In the genomic region with DNA sequence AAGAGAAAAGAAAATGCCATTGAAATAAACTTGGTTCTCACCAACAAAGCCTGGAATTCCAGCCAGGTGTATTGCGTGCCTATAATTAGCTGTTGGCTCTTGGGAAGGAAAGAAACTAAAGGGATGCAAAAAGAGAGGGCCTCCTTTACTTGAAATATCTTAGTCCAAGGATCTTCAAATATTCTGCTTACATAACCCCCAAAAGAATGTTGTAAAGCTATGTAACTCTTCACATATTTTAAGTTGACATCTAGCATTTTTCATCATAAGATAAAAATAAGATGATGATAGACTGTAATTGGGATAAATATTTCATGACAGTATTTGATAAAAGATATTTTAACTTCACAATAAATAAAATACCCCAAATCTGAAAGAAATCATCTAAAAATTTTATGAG, we compare ENCODE assay signal across 18 cellular contexts.
"Had no signal": no experiment of that assay in that cellular context is flagged by ENCODE, and none has a peak within 500 bp of the region (broad histone marks: within the 10 kb centered on the region; RNA-seq: fewer than 3 reads in every experiment).

No MANE protein-coding gene starts in this region.

- H3K27ac Mint-ChIP-seq: naive thymus-derived CD4-positive, alpha-beta T cell; stimulated activated memory B cell treated with anti-CD40 and anti-IgM and Interleukin-4, amounts not matched to agents 10 μg/mL and 1 μg/mL and 100 μg/mL, for 72 hours; T-helper 17 cell; WTC11 had no signal

- H3K4me3 Mint-ChIP-seq: brain; naive thymus-derived CD4-positive, alpha-beta T cell; stimulated activated memory B cell treated with anti-CD40 and anti-IgM and Interleukin-4, amounts not matched to agents 10 μg/mL and 1 μg/mL and 100 μg/mL, for 72 hours; T-helper 17 cell; WTC11 had no signal

- DNase-seq: activated CD4-positive, alpha-beta T cell treated with anti-CD3 and anti-CD28 coated beads for 48 hours; activated naive CD4-positive, alpha-beta T cell treated with Interleukin-2 at 50 U/mL for 16 hours; cerebellar nuclear complex; foreskin keratinocyte; head of caudate nucleus; left ventricle myocardium superior; mesendoderm; naive thymus-derived CD4-positive, alpha-beta T cell; right cardiac atrium; spleen; stimulated activated CD4-positive, alpha-beta T cell treated with anti-CD3 and anti-CD28 coated beads, Interleukin-1b, Interleukin-23, amount 100 ng/mL, for 48 hours; T-helper 17 cell; transverse colon had no signal

- H3K4me3 ChIP-seq: esophagus muscularis mucosa, spleen, transverse colon had no signal

- H3K27ac ChIP-seq: esophagus muscularis mucosa, foreskin keratinocyte, spleen, transverse colon had no signal

- H3K4me1 Mint-ChIP-seq: naive thymus-derived CD4-positive, alpha-beta T cell; stimulated activated memory B cell treated with anti-CD40 and anti-IgM and Interleukin-4, amounts not matched to agents 10 μg/mL and 1 μg/mL and 100 μg/mL, for 72 hours; T-helper 17 cell had no signal

- ATAC-seq: foreskin keratinocyte; left ventricle myocardium superior; naive thymus-derived CD4-positive, alpha-beta T cell; right cardiac atrium; stimulated activated memory B cell treated with anti-CD40 and anti-IgM and Interleukin-4, amounts not matched to agents 10 μg/mL and 1 μg/mL and 100 μg/mL, for 72 hours; T-helper 17 cell; WTC11 had no signal

- H3K4me1 ChIP-seq: spleen, transverse colon had no signal

- H3K27me3 Mint-ChIP-seq: brain; stimulated activated memory B cell treated with anti-CD40 and anti-IgM and Interleukin-4, amounts not matched to agents 10 μg/mL and 1 μg/mL and 100 μg/mL, for 72 hours; T-helper 17 cell had no signal

- H3K27me3 ChIP-seq: esophagus muscularis mucosa, foreskin keratinocyte, spleen, transverse colon had no signal

- H3K36me3 ChIP-seq: esophagus muscularis mucosa, spleen, transverse colon had no signal

- H3K9me3 Mint-ChIP-seq: stimulated activated memory B cell treated with anti-CD40 and anti-IgM and Interleukin-4, amounts not matched to agents 10 μg/mL and 1 μg/mL and 100 μg/mL, for 72 hours; WTC11 had no signal

- H3K9me3 ChIP-seq: esophagus muscularis mucosa, spleen, transverse colon had no signal

- FAIRE-seq: endometrium had no signal

- H3K36me3 Mint-ChIP-seq: WTC11 had no signal
